Comparison of ENCODE assay signal across 32 cellular contexts in genomic region chr7:152969335-152969734, GRCh38.
"Had no signal": no experiment of that assay in that cellular context is flagged by ENCODE, and none has a peak within 500 bp of the region (broad histone marks: within the 10 kb centered on the region; RNA-seq: fewer than 3 reads in every experiment).

No MANE protein-coding gene starts in this region.

- H3K36me3 ChIP-seq: colonic mucosa, ovary, prostate gland, transverse colon had no signal

- H3K9me3 Mint-ChIP-seq: activated B cell treated with CpG ODN at 0.5 μM for 24 hours; activated naive CD8-positive, alpha-beta T cell treated with anti-CD3 and anti-CD28 coated beads, Interleukin-2, amount 50 U/mL, for 24 hours; activated T-cell treated with anti-CD3 and anti-CD28 coated beads, Interleukin-2, amount 50 U/mL, for 4 hours; activated T-helper 17 cell treated with anti-CD3 and anti-CD28 coated beads, Interleukin-2, amount 50 U/mL, for 72 hours had no signal

- DNase-seq: activated B cell treated with CpG ODN at 0.5 μM for 24 hours; activated CD4-positive, alpha-beta T cell treated with anti-CD3 and anti-CD28 coated beads, Interleukin-2, amount 50 U/mL, for 1 hour; activated CD8-positive, alpha-beta T cell treated with anti-CD3 and anti-CD28 coated beads for 36 hours; activated gamma-delta T cell treated with Interleukin-2 at 50 U/mL for 16 hours; activated naive CD4-positive, alpha-beta T cell treated with anti-CD3 and anti-CD28 coated beads, Interleukin-2, amount 50 U/mL, for 16 hours; activated naive CD8-positive, alpha-beta T cell treated with anti-CD3 and anti-CD28 coated beads, Interleukin-2, amount 50 U/mL, for 24 hours; activated T-cell treated with anti-CD3 and anti-CD28 coated beads, Interleukin-2, amount 50 U/mL, for 4 hours; amygdala; colonic mucosa; dorsolateral prefrontal cortex; effector memory CD8-positive, alpha-beta T cell; head of caudate nucleus; hippocampal formation; immature natural killer cell; kidney; left colon; mammary epithelial cell; naive B cell; nephron progenitor cell; ovary; retina; stimulated activated CD4-positive, alpha-beta T cell treated with anti-CD3 and anti-CD28 coated beads, Interleukin-12 subunit alpha, Interleukin-12 subunit beta, amount 100 ng/mL, for 4 hours; stimulated activated CD4-positive, alpha-beta T cell treated with anti-CD3 and anti-CD28 coated beads, Interleukin-4, amount 100 ng/mL, for 1 hour; stimulated activated naive CD8-positive, alpha-beta T cell treated with anti-CD3 and anti-CD28 coated beads, Interleukin-15, Interleukin-2, amounts not matched to agents 100 U/mL and 50 U/mL, for 24 hours; T-helper 2 cell; testis; transverse colon had no signal

- H3K4me1 ChIP-seq: colonic mucosa, prostate gland, testis, transverse colon had no signal

- H3K27me3 Mint-ChIP-seq: activated B cell treated with CpG ODN at 0.5 μM for 24 hours; activated CD8-positive, alpha-beta T cell treated with anti-CD3 and anti-CD28 coated beads for 36 hours; activated naive CD8-positive, alpha-beta T cell treated with anti-CD3 and anti-CD28 coated beads, Interleukin-2, amount 50 U/mL, for 24 hours had no signal

- H3K27ac ChIP-seq: colonic mucosa, dorsolateral prefrontal cortex, ovary, prostate gland, skin epidermis, testis, transverse colon had no signal

- H3K4me1 Mint-ChIP-seq: activated B cell treated with CpG ODN at 0.5 μM for 24 hours; activated naive CD8-positive, alpha-beta T cell treated with anti-CD3 and anti-CD28 coated beads, Interleukin-2, amount 50 U/mL, for 24 hours; activated T-helper 17 cell treated with anti-CD3 and anti-CD28 coated beads, Interleukin-2, amount 50 U/mL, for 72 hours; immature natural killer cell; mesothelial cell of epicardium; naive B cell had no signal

- H3K4me3 Mint-ChIP-seq: activated B cell treated with CpG ODN at 0.5 μM for 24 hours; activated CD8-positive, alpha-beta T cell treated with anti-CD3 and anti-CD28 coated beads for 36 hours; activated naive CD8-positive, alpha-beta T cell treated with anti-CD3 and anti-CD28 coated beads, Interleukin-2, amount 50 U/mL, for 24 hours; activated T-cell treated with anti-CD3 and anti-CD28 coated beads, Interleukin-2, amount 50 U/mL, for 4 hours; activated T-helper 17 cell treated with anti-CD3 and anti-CD28 coated beads, Interleukin-2, amount 50 U/mL, for 72 hours; effector memory CD8-positive, alpha-beta T cell; immature natural killer cell; mesothelial cell of epicardium; naive B cell; nephron progenitor cell had no signal

- H3K4me3 ChIP-seq: colonic mucosa, dorsolateral prefrontal cortex, ovary, prostate gland, skin epidermis, testis, transverse colon had no signal

- H3K36me3 Mint-ChIP-seq: mesothelial cell of epicardium had no signal

- H3K27ac Mint-ChIP-seq: activated B cell treated with CpG ODN at 0.5 μM for 24 hours; activated CD8-positive, alpha-beta T cell treated with anti-CD3 and anti-CD28 coated beads for 36 hours; activated naive CD8-positive, alpha-beta T cell treated with anti-CD3 and anti-CD28 coated beads, Interleukin-2, amount 50 U/mL, for 24 hours; activated T-helper 17 cell treated with anti-CD3 and anti-CD28 coated beads, Interleukin-2, amount 50 U/mL, for 72 hours; effector memory CD8-positive, alpha-beta T cell; immature natural killer cell; mesothelial cell of epicardium; naive B cell; nephron progenitor cell had no signal

- H3K27me3 ChIP-seq: colonic mucosa, dorsolateral prefrontal cortex, ovary, testis, transverse colon had no signal

- H3K9me3 ChIP-seq: colonic mucosa, ovary, prostate gland, testis, transverse colon had no signal

- ATAC-seq: activated CD8-positive, alpha-beta T cell treated with anti-CD3 and anti-CD28 coated beads for 36 hours; activated naive CD8-positive, alpha-beta T cell treated with anti-CD3 and anti-CD28 coated beads, Interleukin-2, amount 50 U/mL, for 24 hours; activated T-cell treated with anti-CD3 and anti-CD28 coated beads, Interleukin-2, amount 50 U/mL, for 4 hours; activated T-helper 17 cell treated with anti-CD3 and anti-CD28 coated beads, Interleukin-2, amount 50 U/mL, for 72 hours; effector memory CD8-positive, alpha-beta T cell; left colon; sciatic nerve; stimulated activated naive CD8-positive, alpha-beta T cell treated with anti-CD3 and anti-CD28 coated beads, Interleukin-15, Interleukin-2, amounts not matched to agents 100 U/mL and 50 U/mL, for 24 hours had no signal
